In the genomic region with DNA sequence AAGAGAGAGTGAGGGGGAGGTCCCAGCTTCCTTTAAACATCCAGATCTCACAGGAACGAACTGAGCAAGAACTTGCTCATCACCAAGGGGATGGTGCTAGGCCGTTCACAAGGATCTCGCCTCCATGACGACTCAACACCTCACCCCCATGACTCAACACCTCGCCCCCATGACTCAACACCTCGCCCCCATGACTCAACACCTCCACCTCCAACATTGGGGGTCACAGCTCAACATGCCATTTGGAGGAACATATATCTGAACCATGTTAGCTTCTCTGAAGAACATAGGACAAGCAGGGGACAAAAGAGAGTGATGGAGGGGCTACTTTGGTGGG, we compare ENCODE assay signal across 26 cellular contexts.
A peak's percentile ranks its signal among the peaks of the same experiment; 100 is the strongest.
DNase-seq lines count a peak whose midpoint lies in the region; ATAC-seq lines count a peak whose summit lies in the region.
"Had no signal": no experiment of that assay in that cellular context is flagged by ENCODE, and none has a peak within 500 bp of the region (broad histone marks: within the 10 kb centered on the region; RNA-seq: fewer than 3 reads in every experiment).

No MANE protein-coding gene starts in this region.

- H3K27ac ChIP-seq in epithelial cell of prostate: no peak overlapping the region
- H3K27ac ChIP-seq: gastroesophageal sphincter, left lung, testis, uterus had no signal

- H3K9me3 Mint-ChIP-seq in stimulated activated effector memory CD8-positive, alpha-beta T cell treated with anti-CD3 and anti-CD28 coated beads, Interleukin-12 subunit alpha, Interleukin-12 subunit beta, amount 100 ng/mL, for 72 hours: peaks cover 16% of the 10 kb centered on the region

- no peak overlapping the region for H3K4me3 Mint-ChIP-seq in stimulated activated effector memory CD8-positive, alpha-beta T cell treated with anti-CD3 and anti-CD28 coated beads, Interleukin-12 subunit alpha, Interleukin-12 subunit beta, amount 100 ng/mL, for 72 hours
- H3K4me3 Mint-ChIP-seq: endodermal cell, GM23338, naive B cell had no signal

- no peak overlapping the region for H3K27ac Mint-ChIP-seq in stimulated activated effector memory CD8-positive, alpha-beta T cell treated with anti-CD3 and anti-CD28 coated beads, Interleukin-12 subunit alpha, Interleukin-12 subunit beta, amount 100 ng/mL, for 72 hours
- H3K27ac Mint-ChIP-seq: endodermal cell, GM23338, naive B cell had no signal

- no peak for ATAC-seq in stimulated activated effector memory CD8-positive, alpha-beta T cell treated with anti-CD3 and anti-CD28 coated beads, Interleukin-12 subunit alpha, Interleukin-12 subunit beta, amount 100 ng/mL, for 72 hours
- ATAC-seq in HG03469 (IDR thresholded peaks at IDR 0.05; ENCODE audit: unreplicated experiment): no peak
- ATAC-seq: gastroesophageal sphincter, GM23338, left lung had no signal

- H3K4me1 Mint-ChIP-seq in stimulated activated effector memory CD8-positive, alpha-beta T cell treated with anti-CD3 and anti-CD28 coated beads, Interleukin-12 subunit alpha, Interleukin-12 subunit beta, amount 100 ng/mL, for 72 hours: no peaks in the 10 kb centered on the region
- H3K4me1 Mint-ChIP-seq: endodermal cell, naive B cell had no signal

- no peaks in the 10 kb centered on the region for H3K36me3 Mint-ChIP-seq in stimulated activated effector memory CD8-positive, alpha-beta T cell treated with anti-CD3 and anti-CD28 coated beads, Interleukin-12 subunit alpha, Interleukin-12 subunit beta, amount 100 ng/mL, for 72 hours

- DNase-seq in Daoy (ENCODE audit: low read depth) (peak; percentile 66), HCEC 1CT (peak; percentile 78), RKO (ENCODE audit: low spot score) (peak; percentile 64), epithelial cell of prostate (ENCODE audit: low read depth, low spot score) (peak; percentile 14), NCI-H226 (no peak)
- DNase-seq in stimulated activated effector memory CD8-positive, alpha-beta T cell treated with anti-CD3 and anti-CD28 coated beads, Interleukin-12 subunit alpha, Interleukin-12 subunit beta, amount 100 ng/mL, for 72 hours (ENCODE audit: low spot score in 2 of 2): no peak
- DNase-seq: activated CD4-positive, alpha-beta T cell treated with anti-CD3 and anti-CD28 coated beads, Interleukin-2, amount 50 U/mL, for 4 hours; activated effector memory CD4-positive, alpha-beta T cell treated with anti-CD3 and anti-CD28 coated beads, Interleukin-2, amount 50 U/mL, for 16 hours; central memory CD4-positive, alpha-beta T cell; DND-41; endodermal cell; hippocampal formation; left lung; naive B cell; NCI-H1417 treated with DMSO at 0.1 percent for 48 hours; NCI-H2081; NCI-H345; NCI-H774; occipital lobe; stimulated activated naive CD4-positive, alpha-beta T cell treated with Interleukin-2 at 50 U/mL for 16 hours; T1000; testis; uterus had no signal

Comparison
In these comparisons a context has a peak if more than half of its experiments do, and no peak if none do; other contexts are left out.
1. DNase-seq: peak in Daoy (single experiment), HCEC 1CT (single experiment), RKO (single experiment) and epithelial cell of prostate (single experiment); none in NCI-H226 (single experiment) and stimulated activated effector memory CD8-positive, alpha-beta T cell treated with anti-CD3 and anti-CD28 coated beads, Interleukin-12 subunit alpha, Interleukin-12 subunit beta, amount 100 ng/mL, for 72 hours (0 of 2).